Comparison of ENCODE assay signal across 8 cellular contexts in genomic region chr6:136822379-136823127, GRCh38. TPM values are rescaled to one million over a fixed set of nuclear protein-coding genes. Genes with fewer than 3 reads are reported as not detected.
DNase-seq lines count a peak whose midpoint lies in the region; ATAC-seq and TF ChIP-seq lines count a peak whose summit lies in the region.

PEX7 (plus strand) TSS chr6:136822592; CDS start chr6:136822666, 74 bp downstream.

- DNase-seq in AG08395 (ENCODE audit: low spot score) (peak; percentile 93), NCI-H2171 (lab: John Stamatoyannopoulos, UW) (peak; percentile 82), WERI-Rb-1 (peak; percentile 89), mammary epithelial cell (peak; percentile 91), iPS-NIHi11 (ENCODE audit: low spot score) (peak; percentile 89)

- 0% methylated on average over 7 of the region's 78 CpGs for WGBS in mammary epithelial cell (ENCODE audit: low coverage, missing lambda C conversion rate)

- no peaks in the 10 kb centered on the region for H3K9me3 ChIP-seq in WERI-Rb-1 (ENCODE audit: severe bottlenecking)
- no peaks in the 10 kb centered on the region for H3K9me3 ChIP-seq in mammary epithelial cell (replicated peaks; ENCODE audit: insufficient read depth, low read length)

- H3K27ac ChIP-seq in WERI-Rb-1 = peak within 1 kb of the TSS; percentile 82
- H3K27ac ChIP-seq in mammary epithelial cell (ENCODE audit: insufficient read depth, low read depth, low read length) = peak within 1 kb of the TSS; percentile 85
- H3K27ac ChIP-seq in skin epidermis = peak within 1 kb of the TSS; percentile 84 to 96 (median 93)

- TSS peak; percentile 20 for BruUV-seq in mammary epithelial cell (replicated peaks; lab: Mats Ljungman, UMichigan)

- H3K4me2 ChIP-seq in mammary epithelial cell (ENCODE audit: insufficient read depth, low read depth, low read length) = peak within 1 kb of the TSS; percentile 98

- TF ChIP-seq CTCF in WERI-Rb-1 (IDR thresholded peaks at IDR 0.05; ENCODE audit: low read depth, low read length) (peak; percentile 75), mammary epithelial cell (conservative IDR thresholded peaks at IDR 0.05 in 1 of 2, IDR thresholded peaks at IDR 0.05 in 1 of 2; ENCODE audit: extremely low read depth in 1 of 2, insufficient read depth in 1 of 2, low read depth in 1 of 2, low read length in 2 of 2) (peak; percentile 46 to 64)

- H3K79me2 ChIP-seq in mammary epithelial cell (ENCODE audit: insufficient read depth, low read length) = peaks cover 6% of the 10 kb centered on the region

- H3K36me3 ChIP-seq in WERI-Rb-1 = peaks cover 13% of the 10 kb centered on the region
- peaks cover 4% of the 10 kb centered on the region for H3K36me3 ChIP-seq in mammary epithelial cell (ENCODE audit: insufficient read depth, low read length)

- peak within 1 kb of the TSS; percentile 97 for H2AFZ ChIP-seq in mammary epithelial cell (ENCODE audit: low read depth, low read length)

- H3K4me3 ChIP-seq in WERI-Rb-1 (ENCODE audit: low read depth, low read length) (peak within 1 kb of the TSS; percentile 75), mammary epithelial cell (replicated peaks in 1 of 3; ENCODE audit: insufficient read depth in 1 of 3, low read depth in 2 of 3, low read length in 3 of 3) (peak within 1 kb of the TSS; percentile 62 to 83 (median 74)), skin epidermis (peak within 1 kb of the TSS; percentile 46 to 80 (median 67))

- peaks cover 6% of the 10 kb centered on the region for H3K4me1 ChIP-seq in mammary epithelial cell (ENCODE audit: insufficient read depth, low read length)

- intact Hi-C loops in mammary epithelial cell (cut with micrococcal nuclease) = loop anchor here (1.0 kb wide), 1 partner anchor 239 kb away; no protein-coding TSS in a partner anchor

- H3K27me3 ChIP-seq in WERI-Rb-1 (ENCODE audit: insufficient read depth, low read depth, severe bottlenecking) (no peaks in the 10 kb centered on the region), mammary epithelial cell (ENCODE audit: insufficient read depth, low read length) (no peaks in the 10 kb centered on the region)

- H3K9ac ChIP-seq in mammary epithelial cell (ENCODE audit: insufficient read depth, low read length) = peak within 1 kb of the TSS; percentile 79

- CTCF ChIA-PET in mammary epithelial cell (lab: Charles Lee; ENCODE audit: low non-redundant PET) = interaction anchor here (0.6 to 0.7 kb wide), 3 partner anchors 28 to 32 kb away, joined by 3 to 6 read pairs (median 4); partner anchors contain the start of gene MAP3K5

- in situ Hi-C loops in mammary epithelial cell (cut with MboI; ENCODE audit: low sequenced_read_pairs in 2 of 2) = no loop called here

- H4K20me1 ChIP-seq in mammary epithelial cell (ENCODE audit: insufficient read depth, low read length) = no peaks in the 10 kb centered on the region

- peak; percentile 93 for ATAC-seq in GM18870 (IDR thresholded peaks at IDR 0.05; ENCODE audit: unreplicated experiment)
- peak; percentile 98 for ATAC-seq in HG03108 (IDR thresholded peaks at IDR 0.05; ENCODE audit: unreplicated experiment)

- dilution Hi-C loops in mammary epithelial cell (cut with HindIII; ENCODE audit: low sequenced_read_pairs) = no loop called here

RNA-seq across cellular contexts. Expression of gene PEX7, which starts in this region (rescaled TPM):
- 10 to 100 TPM in 1 of 2 donors, 1 to 10 TPM in 1; 9.0 to 13.8 TPM for total RNA-seq in mammary epithelial cell
- polyA plus RNA-seq in mammary epithelial cell = 10.0 TPM
- polyA minus RNA-seq in mammary epithelial cell = 3.0 TPM

Comparison
In these comparisons a context has a peak if more than half of its experiments do, and no peak if none do; other contexts are left out.
1. Peak in every context shown above with its lines: DNase-seq, ATAC-seq, H3K4me3 ChIP-seq and H3K27ac ChIP-seq.